In genomic region chr2:143839456-143839855, GRCh38 we compare ENCODE assay signal across 25 cellular contexts.
"Had no signal": no experiment of that assay in that cellular context is flagged by ENCODE, and none has a peak within 500 bp of the region (broad histone marks: within the 10 kb centered on the region; RNA-seq: fewer than 3 reads in every experiment).

No MANE protein-coding gene starts in this region.

- H3K4me3 ChIP-seq: dorsolateral prefrontal cortex, gastroesophageal sphincter, lung, mucosa of descending colon, prostate gland, right atrium auricular region, sigmoid colon, skin epidermis, thoracic aorta, tibial nerve, upper lobe of left lung had no signal

- H3K27me3 ChIP-seq: dorsolateral prefrontal cortex, gastroesophageal sphincter, right atrium auricular region, sigmoid colon, tibial nerve, upper lobe of left lung had no signal

- H3K9me3 Mint-ChIP-seq: stimulated activated naive B cell treated with anti-CD40 and anti-IgM and Interleukin-4, amounts not matched to agents 10 μg/mL and 1 μg/mL and 100 μg/mL, for 72 hours; stimulated activated naive CD8-positive, alpha-beta T cell treated with anti-CD3 and anti-CD28 coated beads, Interleukin-15, Interleukin-2, amounts not matched to agents 100 ng/mL and 50 ng/mL, for 24 hours had no signal

- H3K4me3 Mint-ChIP-seq: memory B cell; mesothelial cell of epicardium; naive thymus-derived CD8-positive, alpha-beta T cell; nephron progenitor cell; stimulated activated naive B cell treated with anti-CD40 and anti-IgM and Interleukin-4, amounts not matched to agents 10 μg/mL and 1 μg/mL and 100 μg/mL, for 72 hours; stimulated activated naive CD8-positive, alpha-beta T cell treated with anti-CD3 and anti-CD28 coated beads, Interleukin-15, Interleukin-2, amounts not matched to agents 100 ng/mL and 50 ng/mL, for 24 hours had no signal

- H3K27me3 Mint-ChIP-seq: memory B cell; stimulated activated naive B cell treated with anti-CD40 and anti-IgM and Interleukin-4, amounts not matched to agents 10 μg/mL and 1 μg/mL and 100 μg/mL, for 72 hours had no signal

- H3K9me3 ChIP-seq: gastroesophageal sphincter, mucosa of descending colon, prostate gland, right atrium auricular region, thoracic aorta, tibial nerve, upper lobe of left lung had no signal

- H3K4me1 Mint-ChIP-seq: mesothelial cell of epicardium; naive thymus-derived CD8-positive, alpha-beta T cell; stimulated activated naive B cell treated with anti-CD40 and anti-IgM and Interleukin-4, amounts not matched to agents 10 μg/mL and 1 μg/mL and 100 μg/mL, for 72 hours had no signal

- H3K36me3 ChIP-seq: gastroesophageal sphincter, prostate gland, right atrium auricular region, sigmoid colon, thoracic aorta, tibial nerve, upper lobe of left lung had no signal

- ATAC-seq: esophagus mucosa; gastroesophageal sphincter; left lobe of liver; mucosa of descending colon; naive thymus-derived CD8-positive, alpha-beta T cell; stimulated activated naive B cell treated with anti-CD40 and anti-IgM and Interleukin-4, amounts not matched to agents 10 μg/mL and 1 μg/mL and 100 μg/mL, for 72 hours had no signal

- H3K4me1 ChIP-seq: gastroesophageal sphincter, prostate gland, right atrium auricular region, sigmoid colon, upper lobe of left lung had no signal

- H3K27ac Mint-ChIP-seq: memory B cell; mesothelial cell of epicardium; naive thymus-derived CD8-positive, alpha-beta T cell; stimulated activated naive B cell treated with anti-CD40 and anti-IgM and Interleukin-4, amounts not matched to agents 10 μg/mL and 1 μg/mL and 100 μg/mL, for 72 hours; stimulated activated naive CD8-positive, alpha-beta T cell treated with anti-CD3 and anti-CD28 coated beads, Interleukin-15, Interleukin-2, amounts not matched to agents 100 ng/mL and 50 ng/mL, for 24 hours had no signal

- DNase-seq: dorsolateral prefrontal cortex; effector CD4-positive, alpha-beta T cell; foreskin fibroblast; kidney; mucosa of descending colon; naive thymus-derived CD8-positive, alpha-beta T cell; nephron progenitor cell; nucleus accumbens; sigmoid colon; stimulated activated CD4-positive, alpha-beta T cell treated with anti-CD3 and anti-CD28 coated beads, Interleukin-15, amount 100 ng/mL, for 24 hours; stimulated activated CD4-positive, alpha-beta T cell treated with anti-CD3 and anti-CD28 coated beads, Interleukin-2, amount 100 ng/mL, for 48 hours; stimulated activated naive B cell treated with anti-CD40 and anti-IgM and Interleukin-4, amounts not matched to agents 10 μg/mL and 1 μg/mL and 100 μg/mL, for 72 hours; upper lobe of left lung had no signal

- H3K36me3 Mint-ChIP-seq: memory B cell; mesothelial cell of epicardium; naive thymus-derived CD8-positive, alpha-beta T cell; stimulated activated naive B cell treated with anti-CD40 and anti-IgM and Interleukin-4, amounts not matched to agents 10 μg/mL and 1 μg/mL and 100 μg/mL, for 72 hours had no signal
